14 cellular contexts compared by ENCODE assay signal in genomic region chr20:50409495-50409894, GRCh38.
A peak's percentile ranks its signal among the peaks of the same experiment; 100 is the strongest.
DNase-seq lines count a peak whose midpoint lies in the region; ATAC-seq and TF ChIP-seq lines count a peak whose summit lies in the region.
"Had no signal": no experiment of that assay in that cellular context is flagged by ENCODE, and none has a peak within 500 bp of the region (broad histone marks: within the 10 kb centered on the region; RNA-seq: fewer than 3 reads in every experiment).

No MANE protein-coding gene starts in this region.

- DNase-seq in AML-193 (lab: John Stamatoyannopoulos, UW) (peak; percentile 36 to 42), WTC11 (ENCODE audit: low spot score) (no peak), right atrium auricular region (ENCODE audit: low spot score) (no peak), medulla oblongata (ENCODE audit: extremely low spot score) (no peak), DMS53 treated with DMSO at 0.1 percent for 48 hours (lab: John Stamatoyannopoulos, UW; ENCODE audit: unreplicated experiment) (no peak), NCI-H524 (lab: John Stamatoyannopoulos, UW) (no peak)
- DNase-seq in CD4-positive, alpha-beta memory T cell, result no peak
- DNase-seq: activated CD4-positive, alpha-beta T cell treated with anti-CD3 and anti-CD28 coated beads for 4 hours; activated T-cell treated with anti-CD3 and anti-CD28 coated beads, Interleukin-2, amount 50 U/mL, for 48 hours; OCI-M1 had no signal

- intact Hi-C loops in CD4-positive, alpha-beta memory T cell (cut with micrococcal nuclease), result no loop called here

- peaks cover 22% of the 10 kb centered on the region for H3K4me1 Mint-ChIP-seq in WTC11
- H3K4me1 Mint-ChIP-seq in CD4-positive, alpha-beta memory T cell, result no peaks in the 10 kb centered on the region
- H3K4me1 Mint-ChIP-seq: nephron had no signal

- H3K27ac ChIP-seq in right atrium auricular region (peak overlapping the region; percentile 70 to 79), skeletal muscle tissue (ENCODE audit: low read depth, low read length) (peak overlapping the region; percentile 36)
- H3K27ac ChIP-seq in CD4-positive, alpha-beta memory T cell (ENCODE audit: low read depth, low read length), result no peak overlapping the region

- peaks cover 17% of the 10 kb centered on the region for H3K9me3 Mint-ChIP-seq in WTC11
- H3K9me3 Mint-ChIP-seq in CD4-positive, alpha-beta memory T cell, result peaks cover 0 to 4% (median 0%) of the 10 kb centered on the region in 8 donors
- H3K9me3 Mint-ChIP-seq: T-helper 1 cell treated with Interleukin-12 subunit alpha and Interleukin-12 subunit beta and Interleukin-4 antibody, amounts not matched to agents 30 μg/mL and 1 μg/mL, for 36 hours had no signal

- peak overlapping the region in 1 of 3 donors; percentile 19 for H3K9ac ChIP-seq in skeletal muscle tissue (ENCODE audit: low read depth in 1 of 3, low read length in 3 of 3)

- H3K4me3 Mint-ChIP-seq in WTC11, result no peak overlapping the region
- no peak overlapping the region for H3K4me3 Mint-ChIP-seq in CD4-positive, alpha-beta memory T cell
- H3K4me3 Mint-ChIP-seq: nephron; T-helper 1 cell treated with Interleukin-12 subunit alpha and Interleukin-12 subunit beta and Interleukin-4 antibody, amounts not matched to agents 30 μg/mL and 1 μg/mL, for 36 hours had no signal

- CTCF ChIA-PET in WTC11 (lab: Charles Lee), result interaction anchor here (0.7 to 1.2 kb wide), 2 partner anchors 15 to 128 kb away, joined by 3 read pairs; no protein-coding TSS in a partner anchor
- CTCF ChIA-PET in CD4-positive, alpha-beta memory T cell (lab: Charles Lee; ENCODE audit: partially characterized antibody), result interaction anchor here (0.9 kb wide), 1 partner anchor 222 kb away, joined by 3 read pairs; no protein-coding TSS in a partner anchor

- POLR2A ChIA-PET in WTC11 (lab: Charles Lee), result no interaction called here
- POLR2A ChIA-PET in CD4-positive, alpha-beta memory T cell (lab: Charles Lee; ENCODE audit: partially characterized antibody), result no interaction called here

- peaks cover 12% of the 10 kb centered on the region for H3K36me3 Mint-ChIP-seq in WTC11
- no peaks in the 10 kb centered on the region for H3K36me3 Mint-ChIP-seq in CD4-positive, alpha-beta memory T cell

- H3K27me3 ChIP-seq in right atrium auricular region (no peaks in the 10 kb centered on the region), skeletal muscle tissue (ENCODE audit: control insufficient read depth in 3 of 3, insufficient read depth in 3 of 3, low read length in 3 of 3) (no peaks in the 10 kb centered on the region)
- no peaks in the 10 kb centered on the region for H3K27me3 ChIP-seq in CD4-positive, alpha-beta memory T cell (ENCODE audit: insufficient read depth, low read length)

- H3K4me1 ChIP-seq in right atrium auricular region, result peaks cover 0 to 40% of the 10 kb centered on the region in 2 donors
- H3K4me1 ChIP-seq in skeletal muscle tissue (ENCODE audit: control insufficient read depth in 3 of 3, insufficient read depth in 3 of 3, low read length in 3 of 3), result peaks cover 54 to 68% (median 55%) of the 10 kb centered on the region in 3 donors
- no peaks in the 10 kb centered on the region for H3K4me1 ChIP-seq in CD4-positive, alpha-beta memory T cell (ENCODE audit: insufficient read depth, low read length)

- no peak for ATAC-seq in WTC11
- ATAC-seq: HCT116 had no signal

- H3K4me3 ChIP-seq in right atrium auricular region (no peak overlapping the region), skeletal muscle tissue (ENCODE audit: low read length in 3 of 3) (no peak overlapping the region)
- no peak overlapping the region for H3K4me3 ChIP-seq in CD4-positive, alpha-beta memory T cell (ENCODE audit: low read length in 2 of 2)

- TF ChIP-seq CTCF in WTC11 (IDR thresholded peaks at IDR 0.05), result no peak
- no peak for TF ChIP-seq CTCF in right atrium auricular region (IDR thresholded peaks at IDR 0.05)

- H3K27me3 Mint-ChIP-seq in WTC11 (ENCODE audit: low read depth), result no peaks in the 10 kb centered on the region; the same call in 1 of the 2 replicates
- H3K27me3 Mint-ChIP-seq in CD4-positive, alpha-beta memory T cell, result peaks cover 6 to 8% of the 10 kb centered on the region in 2 donors

- no peak overlapping the region for H3K27ac Mint-ChIP-seq in WTC11
- no peak overlapping the region for H3K27ac Mint-ChIP-seq in CD4-positive, alpha-beta memory T cell
- H3K27ac Mint-ChIP-seq: nephron; T-helper 1 cell treated with Interleukin-12 subunit alpha and Interleukin-12 subunit beta and Interleukin-4 antibody, amounts not matched to agents 30 μg/mL and 1 μg/mL, for 36 hours had no signal

- no peaks in the 10 kb centered on the region for H3K36me3 ChIP-seq in right atrium auricular region
- H3K36me3 ChIP-seq in skeletal muscle tissue (ENCODE audit: control insufficient read depth in 3 of 3, insufficient read depth in 3 of 3, low read length in 3 of 3), result no peaks in the 10 kb centered on the region
- H3K36me3 ChIP-seq in CD4-positive, alpha-beta memory T cell (ENCODE audit: insufficient read depth, low read length), result no peaks in the 10 kb centered on the region

- H3K9me3 ChIP-seq in right atrium auricular region, result peaks cover 0 to 9% of the 10 kb centered on the region in 2 donors
- no peaks in the 10 kb centered on the region for H3K9me3 ChIP-seq in skeletal muscle tissue (ENCODE audit: control insufficient read depth in 3 of 3, low read length in 3 of 3)
- H3K9me3 ChIP-seq in CD4-positive, alpha-beta memory T cell (ENCODE audit: control insufficient read depth in 1 of 2, low read length in 2 of 2), result no peaks in the 10 kb centered on the region

TF ChIP-seq in WTC11, 78 proteins besides CTCF, POLR2A, EP300 and RAD21:
- TF ChIP-seq GABPB1 (CRISPR knock-in tag; IDR thresholded peaks at IDR 0.05) (peak; percentile 29; the same call in 1 of the 2 replicates), ZNF263 (CRISPR knock-in tag; IDR thresholded peaks at IDR 0.05; ENCODE audit: low read depth) (no peak), ZMAT4 (CRISPR knock-in tag; IDR thresholded peaks at IDR 0.05) (no peak), ATF3 (CRISPR knock-in tag; conservative IDR thresholded peaks at IDR 0.05) (no peak)
- TF ChIP-seq, protein P1, sequence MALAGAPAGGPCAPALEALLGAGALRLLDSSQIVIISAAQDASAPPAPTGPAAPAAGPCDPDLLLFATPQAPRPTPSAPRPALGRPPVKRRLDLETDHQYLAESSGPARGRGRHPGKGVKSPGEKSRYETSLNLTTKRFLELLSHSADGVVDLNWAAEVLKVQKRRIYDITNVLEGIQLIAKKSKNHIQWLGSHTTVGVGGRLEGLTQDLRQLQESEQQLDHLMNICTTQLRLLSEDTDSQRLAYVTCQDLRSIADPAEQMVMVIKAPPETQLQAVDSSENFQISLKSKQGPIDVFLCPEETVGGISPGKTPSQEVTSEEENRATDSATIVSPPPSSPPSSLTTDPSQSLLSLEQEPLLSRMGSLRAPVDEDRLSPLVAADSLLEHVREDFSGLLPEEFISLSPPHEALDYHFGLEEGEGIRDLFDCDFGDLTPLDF (CRISPR knock-in tag; IDR thresholded peaks at IDR 0.05), result no peak
TF ChIP-seq in WTC11: peak in this region for 1.

Comparison
In these comparisons a context has a peak if more than half of its experiments do, and no peak if none do; other contexts are left out.
1. DNase-seq: peak in AML-193 (2 of 2); none in WTC11 (single experiment), right atrium auricular region (single experiment), medulla oblongata (single experiment), CD4-positive, alpha-beta memory T cell (0 of 5), DMS53 treated with DMSO at 0.1 percent for 48 hours (single experiment) and NCI-H524 (0 of 2).